In genomic region chr13:50745542-50745941, GRCh38 we compare ENCODE assay signal across 18 cellular contexts.
DNase-seq lines count a peak whose midpoint lies in the region; ATAC-seq, FAIRE-seq and TF ChIP-seq lines count a peak whose summit lies in the region.
"Had no signal": no experiment of that assay in that cellular context is flagged by ENCODE, and none has a peak within 500 bp of the region (broad histone marks: within the 10 kb centered on the region; RNA-seq: fewer than 3 reads in every experiment).

No MANE protein-coding gene starts in this region.

- no peaks in the 10 kb centered on the region for H3K4me1 ChIP-seq in pancreas
- H3K4me1 ChIP-seq: Caco-2 had no signal

- no peak overlapping the region for H3K4me3 Mint-ChIP-seq in stimulated activated naive CD8-positive, alpha-beta T cell treated with anti-CD3 and anti-CD28 coated beads, Interleukin-15, amount 100 ng/mL, for 72 hours
- H3K4me3 Mint-ChIP-seq: CD14-positive monocyte had no signal

- ATAC-seq in stimulated activated naive CD8-positive, alpha-beta T cell treated with anti-CD3 and anti-CD28 coated beads, Interleukin-15, amount 100 ng/mL, for 72 hours, result no peak
- no peak for ATAC-seq in GM21576 (IDR thresholded peaks at IDR 0.05; ENCODE audit: unreplicated experiment)
- ATAC-seq in HG02588 (IDR thresholded peaks at IDR 0.05; ENCODE audit: unreplicated experiment), result no peak
- ATAC-seq in pancreas, result no peak

- no peaks in the 10 kb centered on the region for H3K36me3 ChIP-seq in pancreas

- H3K27me3 ChIP-seq in pancreas, result no peaks in the 10 kb centered on the region

- no peaks in the 10 kb centered on the region for H3K27me3 Mint-ChIP-seq in stimulated activated naive CD8-positive, alpha-beta T cell treated with anti-CD3 and anti-CD28 coated beads, Interleukin-15, amount 100 ng/mL, for 72 hours

- no peak overlapping the region for H3K4me3 ChIP-seq in fibroblast of pulmonary artery (replicated peaks; ENCODE audit: low read depth, low read length)
- no peak overlapping the region for H3K4me3 ChIP-seq in pancreas
- H3K4me3 ChIP-seq: SK-N-MC had no signal

- H3K27ac Mint-ChIP-seq in stimulated activated naive CD8-positive, alpha-beta T cell treated with anti-CD3 and anti-CD28 coated beads, Interleukin-15, amount 100 ng/mL, for 72 hours, result no peak overlapping the region

- peak; percentile 9 for TF ChIP-seq CTCF in fibroblast of pulmonary artery (IDR thresholded peaks at IDR 0.05; ENCODE audit: low read length, missing control alignments)
- TF ChIP-seq CTCF in pancreas (IDR thresholded peaks at IDR 0.05), result no peak

- peaks cover 6% of the 10 kb centered on the region for H3K4me1 Mint-ChIP-seq in stimulated activated naive CD8-positive, alpha-beta T cell treated with anti-CD3 and anti-CD28 coated beads, Interleukin-15, amount 100 ng/mL, for 72 hours

- intact Hi-C loops in pancreas (cut with DNase I), result no loop called here

- WGBS in pancreas, 2 donors, result 81 to 84% methylated on average over 2 of the region's 2 CpGs

- H3K27ac ChIP-seq in pancreas, result no peak overlapping the region
- H3K27ac ChIP-seq: SK-N-MC had no signal

- peaks cover 0 to 4% of the 10 kb centered on the region in 2 donors for H3K9me3 Mint-ChIP-seq in stimulated activated naive CD8-positive, alpha-beta T cell treated with anti-CD3 and anti-CD28 coated beads, Interleukin-15, amount 100 ng/mL, for 72 hours

- DNase-seq in NCI-H82 (lab: John Stamatoyannopoulos, UW) (peak; percentile 21), NCI-H82 treated with DMSO at 0.1 percent for 48 hours (lab: John Stamatoyannopoulos, UW; ENCODE audit: unreplicated experiment) (no peak), SK-MEL-5 (ENCODE audit: low read depth, low spot score) (peak; percentile 23), fibroblast of pulmonary artery (ENCODE audit: low read depth) (no peak), pancreas (no peak)
- no peak for DNase-seq in stimulated activated naive CD8-positive, alpha-beta T cell treated with anti-CD3 and anti-CD28 coated beads, Interleukin-15, amount 100 ng/mL, for 72 hours
- DNase-seq: Caco-2, DMS79 treated with DMSO at 0.1 percent for 48 hours, GF-D8, GOT3, Karpas-422, NCI-H1930, NCI-H524 had no signal

- FAIRE-seq in pancreas (lab: Jason Lieb, UNC), result no peak
- FAIRE-seq: A204.1 had no signal

- H3K9me3 ChIP-seq in pancreas, result no peaks in the 10 kb centered on the region

- in situ Hi-C loops in SK-MEL-5 (cut with HindIII; ENCODE audit: low pct_unique_long_range_greater_than_20kb, low sequenced_read_pairs), result no loop called here

Comparison
In these comparisons a context has a peak if more than half of its experiments do, and no peak if none do; other contexts are left out.
1. DNase-seq: peak in NCI-H82 (single experiment) and SK-MEL-5 (single experiment); none in NCI-H82 treated with DMSO at 0.1 percent for 48 hours (single experiment), fibroblast of pulmonary artery (single experiment), stimulated activated naive CD8-positive, alpha-beta T cell treated with anti-CD3 and anti-CD28 coated beads, Interleukin-15, amount 100 ng/mL, for 72 hours (0 of 2) and pancreas (0 of 6).